9 cellular contexts compared by ENCODE assay signal in genomic region chr15:31302778-31303433, GRCh38. TPM values are rescaled to one million over a fixed set of nuclear protein-coding genes. Genes with fewer than 3 reads are reported as not detected.
DNase-seq lines count a peak whose midpoint lies in the region; ATAC-seq and TF ChIP-seq lines count a peak whose summit lies in the region.
"Had no signal": no experiment of that assay in that cellular context is flagged by ENCODE, and none has a peak within 500 bp of the region (broad histone marks: within the 10 kb centered on the region; RNA-seq: fewer than 3 reads in every experiment).

No MANE protein-coding gene starts in this region.

- no CpG with 5 or more reads among the region's 12 CpGs for WGBS in H9 (ENCODE audit: extremely low coverage, insufficient read length, low lambda C conversion rate)

- H3T11ph ChIP-seq in H9 (ENCODE audit: low read length) = no peak overlapping the region

- H4K20me1 ChIP-seq in H9 (ENCODE audit: control insufficient read depth, insufficient read depth, insufficient read length) (no peaks in the 10 kb centered on the region), neural progenitor cell (ENCODE audit: low read depth) (no peaks in the 10 kb centered on the region)

- no peaks in the 10 kb centered on the region for H3K27me3 ChIP-seq in H9 (ENCODE audit: insufficient read depth, low read length)
- H3K27me3 ChIP-seq in neural progenitor cell = no peaks in the 10 kb centered on the region

- H2BK20ac ChIP-seq in H9 (ENCODE audit: low read depth, low read length, poor library complexity, severe bottlenecking) = no peak overlapping the region

- DNase-seq in ELF-1 (ENCODE audit: low read depth, low spot score) (peak; percentile 39), H9 (no peak), neural progenitor cell (ENCODE audit: low spot score) (peak; percentile 77)
- DNase-seq: activated naive CD8-positive, alpha-beta T cell treated with anti-CD3 and anti-CD28 coated beads, Interleukin-2, amount 50 U/mL, for 24 hours had no signal

- H2AK5ac ChIP-seq in H9 (ENCODE audit: insufficient read length, low read length) = no peak overlapping the region

- no peaks in the 10 kb centered on the region for H3K23me2 ChIP-seq in H9 (ENCODE audit: insufficient read length, low read depth, low read length, poor library complexity, severe bottlenecking)

- H3K4me1 Mint-ChIP-seq in H9 (peaks cover 57 to 64% of the 10 kb centered on the region in 2 experiments), brain (peaks cover 88% of the 10 kb centered on the region), neural progenitor cell (peaks cover 69% of the 10 kb centered on the region)

- H3K23ac ChIP-seq in H9 (ENCODE audit: insufficient read length, low read depth, low read length) = no peak overlapping the region

- no peak overlapping the region for H3K4me3 ChIP-seq in neural progenitor cell
- H3K4me3 ChIP-seq: skin epidermis had no signal

- no peak overlapping the region for H3K27ac Mint-ChIP-seq in H9
- peak overlapping the region in 4 of 5 experiments; percentile 80 to 98 (median 93) for H3K27ac Mint-ChIP-seq in brain
- peak overlapping the region; percentile 46 for H3K27ac Mint-ChIP-seq in neural progenitor cell
- H3K27ac Mint-ChIP-seq: activated naive CD8-positive, alpha-beta T cell treated with anti-CD3 and anti-CD28 coated beads, Interleukin-2, amount 50 U/mL, for 24 hours had no signal

- H3K79me2 ChIP-seq in H9 (ENCODE audit: insufficient read depth, low read length) (no peaks in the 10 kb centered on the region), neural progenitor cell (ENCODE audit: low read depth) (no peaks in the 10 kb centered on the region)

- peaks cover 30% of the 10 kb centered on the region for H3F3A ChIP-seq in neural progenitor cell (ENCODE audit: low read depth)

- H3K36me3 Mint-ChIP-seq in H9 (ENCODE audit: insufficient read depth in 1 of 3, low read depth in 3 of 3) (no peaks in the 10 kb centered on the region; a peak in 1 of 7 replicates), brain (no peaks in the 10 kb centered on the region), neural progenitor cell (no peaks in the 10 kb centered on the region)

- H2BK12ac ChIP-seq in H9 (ENCODE audit: insufficient read length, low read depth, low read length) = no peak overlapping the region

- H3K9ac ChIP-seq in H9 (ENCODE audit: extremely low read depth, insufficient read length, low read length) (no peak overlapping the region), neural progenitor cell (no peak overlapping the region)

- H3K36me3 ChIP-seq in neural progenitor cell = no peaks in the 10 kb centered on the region

- H3K4ac ChIP-seq in H9 (ENCODE audit: low read depth, low read length) = no peak overlapping the region

- H3K9me3 ChIP-seq in H9 (ENCODE audit: control insufficient read depth, low read depth, low read length) (no peaks in the 10 kb centered on the region), neural progenitor cell (ENCODE audit: low read depth) (no peaks in the 10 kb centered on the region)

- H3K79me1 ChIP-seq in H9 (ENCODE audit: insufficient read depth, low read depth, low read length, poor library complexity, severe bottlenecking) = no peaks in the 10 kb centered on the region

- no peak overlapping the region for H4K5ac ChIP-seq in H9 (ENCODE audit: insufficient read length, low read depth, low read length)

- H3K4me1 ChIP-seq in H9 (ENCODE audit: insufficient read depth, low read length) (peaks cover 11% of the 10 kb centered on the region; the same call in 1 of the 2 replicates), neural progenitor cell (peaks cover 75% of the 10 kb centered on the region)

- H3K4me2 ChIP-seq in H9 (ENCODE audit: insufficient read depth, insufficient read length, low read length) (no peak overlapping the region), neural progenitor cell (peak overlapping the region; percentile 64)

- H4K8ac ChIP-seq in H9 (replicated peaks; ENCODE audit: insufficient read length, low read depth, low read length) = no peak overlapping the region

- no peak overlapping the region for H3K4me3 Mint-ChIP-seq in H9
- no peak overlapping the region for H3K4me3 Mint-ChIP-seq in brain
- no peak overlapping the region for H3K4me3 Mint-ChIP-seq in neural progenitor cell
- H3K4me3 Mint-ChIP-seq: activated naive CD8-positive, alpha-beta T cell treated with anti-CD3 and anti-CD28 coated beads, Interleukin-2, amount 50 U/mL, for 24 hours had no signal

- TF ChIP-seq CTCF in H9 (conservative IDR thresholded peaks at IDR 0.05) (peak; percentile 49; the same call in 2 of the 3 replicates), brain (conservative IDR thresholded peaks at IDR 0.05) (no peak), neural progenitor cell (IDR thresholded peaks at IDR 0.05) (peak; percentile 33)

- H3K27me3 Mint-ChIP-seq in H9 (ENCODE audit: low read depth) (peaks cover 5% of the 10 kb centered on the region; the same call in 1 of the 2 replicates), brain (no peaks in the 10 kb centered on the region), neural progenitor cell (ENCODE audit: insufficient read depth, low read depth) (peaks cover 15% of the 10 kb centered on the region)
- H3K27me3 Mint-ChIP-seq: activated naive CD8-positive, alpha-beta T cell treated with anti-CD3 and anti-CD28 coated beads, Interleukin-2, amount 50 U/mL, for 24 hours had no signal

- H2AFZ ChIP-seq in H9 (ENCODE audit: low read length) = no peak overlapping the region
- no peak overlapping the region for H2AFZ ChIP-seq in neural progenitor cell (replicated peaks)

- no peaks in the 10 kb centered on the region; a peak in 1 of 5 replicates for H3K9me3 Mint-ChIP-seq in H9
- peaks cover 0 to 3% (median 0%) of the 10 kb centered on the region in 5 experiments for H3K9me3 Mint-ChIP-seq in brain
- H3K9me3 Mint-ChIP-seq in neural progenitor cell = no peaks in the 10 kb centered on the region
- H3K9me3 Mint-ChIP-seq: activated naive CD8-positive, alpha-beta T cell treated with anti-CD3 and anti-CD28 coated beads, Interleukin-2, amount 50 U/mL, for 24 hours had no signal

- H2BK120ac ChIP-seq in H9 (ENCODE audit: low read depth, low read length, poor library complexity, severe bottlenecking) = no peak overlapping the region

- H3K27ac ChIP-seq in H9 (ENCODE audit: insufficient read length, low read depth, low read length) (no peak overlapping the region), neural progenitor cell (no peak overlapping the region)

- ATAC-seq in HG03095 (IDR thresholded peaks at IDR 0.05; ENCODE audit: unreplicated experiment) (no peak), HG02938 (IDR thresholded peaks at IDR 0.05; ENCODE audit: unreplicated experiment) (no peak), GM21825 (IDR thresholded peaks at IDR 0.05; ENCODE audit: unreplicated experiment) (no peak)
- ATAC-seq: activated naive CD8-positive, alpha-beta T cell treated with anti-CD3 and anti-CD28 coated beads, Interleukin-2, amount 50 U/mL, for 24 hours had no signal

- H3K56ac ChIP-seq in H9 (ENCODE audit: insufficient read length, low read depth, low read length) = no peak overlapping the region

- no peak overlapping the region for H3K18ac ChIP-seq in H9 (ENCODE audit: insufficient read length, low read depth, low read length)

- H2BK15ac ChIP-seq in H9 (ENCODE audit: low read depth, low read length) = no peak overlapping the region

- no peak overlapping the region for H4K91ac ChIP-seq in H9 (ENCODE audit: insufficient read length, low read depth, low read length)

- H3K14ac ChIP-seq in H9 (ENCODE audit: insufficient read depth, low read length) = no peak overlapping the region

- H2BK5ac ChIP-seq in H9 (ENCODE audit: insufficient read length, low read length) = no peak overlapping the region

RNA-seq across cellular contexts. Expression of gene KLF13, which starts 23.7 kb away (rescaled TPM):
- total RNA-seq in H9 (2021) (30.6 and 33.4 TPM in 2 replicates), neural progenitor cell (ENCODE audit: low replicate concordance) (11.9 and 25.1 TPM in 2 replicates)
- 88.5 TPM for polyA plus RNA-seq in brain (ENCODE audit: insufficient read depth, low read depth, low replicate concordance)

Comparison
In these comparisons a context has a peak if more than half of its experiments do, and no peak if none do; other contexts are left out.
1. H3K27ac Mint-ChIP-seq: peak in brain (4 of 5) and neural progenitor cell (single experiment); none in H9 (0 of 3).
2. CTCF ChIP-seq: peak in H9 (single experiment) and neural progenitor cell (single experiment); none in brain (0 of 2).